ENCODE assay signal across 9 cellular contexts in the genomic region with DNA sequence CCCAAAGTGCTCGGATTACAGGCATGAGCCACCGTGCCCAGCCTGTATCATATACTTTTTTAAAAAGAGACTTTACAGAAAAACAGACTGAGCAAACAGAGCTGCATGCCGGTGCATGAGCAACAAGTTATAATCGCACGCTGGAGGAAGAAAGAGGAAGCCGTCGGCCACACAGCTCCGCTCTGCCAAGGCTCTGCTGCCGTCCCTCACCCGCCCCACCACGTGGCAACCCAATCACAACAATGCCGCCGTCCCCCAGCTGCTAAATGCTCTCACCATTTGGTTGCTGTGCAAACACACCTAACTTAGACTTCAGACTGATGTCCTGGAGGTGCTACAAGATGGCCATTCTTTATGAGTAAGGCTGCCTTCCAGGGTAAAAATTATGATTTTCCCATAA.
A peak's percentile ranks its signal among the peaks of the same experiment; 100 is the strongest.
DNase-seq lines count a peak whose midpoint lies in the region; ATAC-seq and TF ChIP-seq lines count a peak whose summit lies in the region.
"Had no signal": no experiment of that assay in that cellular context is flagged by ENCODE, and none has a peak within 500 bp of the region (broad histone marks: within the 10 kb centered on the region; RNA-seq: fewer than 3 reads in every experiment).

No MANE protein-coding gene starts in this region.

- no peak overlapping the region for H3K4me2 ChIP-seq in OCI-LY7 (ENCODE audit: low read length)
- H3K4me2 ChIP-seq: A549 had no signal

- H2AFZ ChIP-seq in OCI-LY7 (ENCODE audit: low read length) = no peak overlapping the region

- no peaks in the 10 kb centered on the region for H3K4me1 ChIP-seq in OCI-LY7 (ENCODE audit: insufficient read depth, low read length, poor library complexity, severe bottlenecking)
- H3K4me1 ChIP-seq in foreskin keratinocyte = no peaks in the 10 kb centered on the region
- no peaks in the 10 kb centered on the region for H3K4me1 ChIP-seq in CD4-positive, alpha-beta memory T cell (ENCODE audit: insufficient read depth, low read length)
- H3K4me1 ChIP-seq: A549 had no signal

- H3K27me3 Mint-ChIP-seq in CD4-positive, alpha-beta memory T cell = peaks cover 0 to 1% of the 10 kb centered on the region in 2 donors

- CTCF ChIA-PET in OCI-LY7 (lab: Charles Lee; ENCODE audit: unreplicated experiment) = no interaction called here
- CTCF ChIA-PET in CD4-positive, alpha-beta memory T cell (lab: Charles Lee; ENCODE audit: partially characterized antibody) = no interaction called here

- ATAC-seq in foreskin keratinocyte (peak; percentile 16), HG02970 (IDR thresholded peaks at IDR 0.05; ENCODE audit: low FRiP score, unreplicated experiment) (no peak), GM21786 (IDR thresholded peaks at IDR 0.05; ENCODE audit: unreplicated experiment) (no peak)
- ATAC-seq: A549 had no signal

- no peaks in the 10 kb centered on the region for H3K9me3 ChIP-seq in OCI-LY7 (ENCODE audit: low read length)
- no peaks in the 10 kb centered on the region for H3K9me3 ChIP-seq in CD4-positive, alpha-beta memory T cell (ENCODE audit: control insufficient read depth in 1 of 2, low read length in 2 of 2)
- H3K9me3 ChIP-seq: A549 had no signal

- H3K36me3 Mint-ChIP-seq in CD4-positive, alpha-beta memory T cell = peaks cover 0 to 4% of the 10 kb centered on the region in 2 donors

- H3K9me2 ChIP-seq in OCI-LY7 (ENCODE audit: insufficient read depth, low read length) = no peaks in the 10 kb centered on the region

- POLR2A ChIA-PET in OCI-LY7 (lab: Charles Lee) = no interaction called here
- POLR2A ChIA-PET in CD4-positive, alpha-beta memory T cell (lab: Charles Lee; ENCODE audit: partially characterized antibody) = no interaction called here

- intact Hi-C loops in OCI-LY7 (cut with micrococcal nuclease; ENCODE audit: unreplicated experiment) = no loop called here
- intact Hi-C loops in CD4-positive, alpha-beta memory T cell (cut with micrococcal nuclease) = no loop called here

- H3K36me3 ChIP-seq in OCI-LY7 (ENCODE audit: insufficient read depth, low read length) = no peaks in the 10 kb centered on the region
- no peaks in the 10 kb centered on the region for H3K36me3 ChIP-seq in CD4-positive, alpha-beta memory T cell (ENCODE audit: insufficient read depth, low read length)

- H3K9me3 Mint-ChIP-seq in CD4-positive, alpha-beta memory T cell = no peaks in the 10 kb centered on the region

- no peaks in the 10 kb centered on the region for H3K79me2 ChIP-seq in OCI-LY7 (ENCODE audit: insufficient read depth, low read depth, low read length)

- H3K4me3 Mint-ChIP-seq in CD4-positive, alpha-beta memory T cell = peak overlapping the region in 2 of 8 donors; percentile 28 to 36

- no peak overlapping the region for H3K4me3 ChIP-seq in OCI-LY7 (ENCODE audit: low read depth, low read length, poor library complexity, severe bottlenecking)
- H3K4me3 ChIP-seq in CD4-positive, alpha-beta memory T cell (ENCODE audit: low read length in 2 of 2) = no peak overlapping the region
- H3K4me3 ChIP-seq: A549 had no signal

- peak overlapping the region in 3 of 7 donors; percentile 10 to 60 (median 59) for H3K27ac Mint-ChIP-seq in CD4-positive, alpha-beta memory T cell

- DNase-seq in NCI-H2196 (lab: John Stamatoyannopoulos, UW; ENCODE audit: unreplicated experiment) (peak; percentile 22), NCI-H2196 treated with DMSO at 0.1 percent for 48 hours (lab: John Stamatoyannopoulos, UW; ENCODE audit: unreplicated experiment) (no peak), OCI-LY7 (ENCODE audit: low spot score) (peak; percentile 31), foreskin keratinocyte (peak; percentile 24 to 34)
- peak; percentile 10 for DNase-seq in stimulated activated CD8-positive, alpha-beta memory T cell treated with anti-CD3 and anti-CD28 coated beads, Interleukin-4, amount 100 ng/mL, for 24 hours (ENCODE audit: low read depth)
- no peak for DNase-seq in CD4-positive, alpha-beta memory T cell

- H4K20me1 ChIP-seq in OCI-LY7 (ENCODE audit: insufficient read depth, low read length) = no peaks in the 10 kb centered on the region

- no peaks in the 10 kb centered on the region for H3K27me3 ChIP-seq in foreskin keratinocyte
- H3K27me3 ChIP-seq in CD4-positive, alpha-beta memory T cell (ENCODE audit: insufficient read depth, low read length) = no peaks in the 10 kb centered on the region

- peaks cover 0 to 13% (median 9%) of the 10 kb centered on the region in 4 donors for H3K4me1 Mint-ChIP-seq in CD4-positive, alpha-beta memory T cell

- no peak for TF ChIP-seq CTCF in OCI-LY7 (conservative IDR thresholded peaks at IDR 0.05; ENCODE audit: low read length)
- TF ChIP-seq CTCF in foreskin keratinocyte (conservative IDR thresholded peaks at IDR 0.05) = no peak

- BruUV-seq in OCI-LY7 (replicated peaks; lab: Mats Ljungman, UMichigan) = no TSS peak

- H3K27ac ChIP-seq in OCI-LY7 (ENCODE audit: low read depth, low read length, poor library complexity, severe bottlenecking) (no peak overlapping the region), foreskin keratinocyte (no peak overlapping the region)
- no peak overlapping the region for H3K27ac ChIP-seq in CD4-positive, alpha-beta memory T cell (ENCODE audit: low read depth, low read length)
- H3K27ac ChIP-seq: A549 had no signal

Comparison
In these comparisons a context has a peak if more than half of its experiments do, and no peak if none do; other contexts are left out.
1. DNase-seq: peak in NCI-H2196 (single experiment), OCI-LY7 (single experiment), foreskin keratinocyte (2 of 2) and stimulated activated CD8-positive, alpha-beta memory T cell treated with anti-CD3 and anti-CD28 coated beads, Interleukin-4, amount 100 ng/mL, for 24 hours (single experiment); none in NCI-H2196 treated with DMSO at 0.1 percent for 48 hours (single experiment) and CD4-positive, alpha-beta memory T cell (0 of 5).